Comparison of ENCODE assay signal across 19 cellular contexts in the genomic region with DNA sequence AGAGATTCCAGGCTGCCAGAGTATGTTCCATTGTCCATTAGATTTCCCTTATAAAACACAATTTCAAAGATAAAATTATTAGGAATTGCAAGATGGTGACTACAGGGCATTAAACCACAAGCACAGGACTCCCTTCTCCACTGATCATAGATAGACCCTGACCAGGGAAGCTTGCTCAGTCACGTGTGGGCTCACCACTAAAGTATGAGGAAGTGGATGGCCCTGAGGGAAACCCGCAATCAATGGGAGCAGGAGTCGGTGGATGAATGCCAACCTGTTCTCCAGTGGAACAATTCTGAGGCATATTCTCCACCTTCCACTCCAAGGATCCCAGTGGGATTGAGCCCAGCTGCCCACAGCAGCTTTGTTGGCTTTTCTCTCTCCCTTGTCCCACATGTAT.
A peak's percentile ranks its signal among the peaks of the same experiment; 100 is the strongest.
DNase-seq lines count a peak whose midpoint lies in the region; ATAC-seq, FAIRE-seq and TF ChIP-seq lines count a peak whose summit lies in the region.
"Had no signal": no experiment of that assay in that cellular context is flagged by ENCODE, and none has a peak within 500 bp of the region (broad histone marks: within the 10 kb centered on the region; RNA-seq: fewer than 3 reads in every experiment).

No MANE protein-coding gene starts in this region.

- no peak overlapping the region for H3K27ac Mint-ChIP-seq in Caco-2 (ENCODE audit: unreplicated experiment)
- H3K27ac Mint-ChIP-seq: activated B cell treated with CpG ODN at 0.5 μM for 24 hours; CD8-positive, alpha-beta memory T cell; stimulated activated naive B cell treated with anti-CD40 and anti-IgM and Interleukin-4, amounts not matched to agents 10 μg/mL and 1 μg/mL and 100 μg/mL, for 72 hours had no signal

- CTCF ChIA-PET in K562 (lab: Yijun Ruan, JAX; ENCODE audit: low intra/inter-chr PET ratio) = no interaction called here
- CTCF ChIA-PET in Caco-2 (lab: Charles Lee) = no interaction called here

- 7% methylated on average over 3 of the region's 3 CpGs for WGBS in K562 (ENCODE audit: insufficient coverage, low coverage, missing lambda C conversion rate)
- 23 to 25% methylated on average over 3 of the region's 3 CpGs for WGBS in pancreas, 2 donors

- no peak overlapping the region for H3K4me2 ChIP-seq in K562 (ENCODE audit: insufficient read depth, low read length)
- H3K4me2 ChIP-seq: KMS-11 had no signal

- H3K4me1 ChIP-seq in K562 (replicated peaks in 1 of 2; ENCODE audit: control insufficient read depth in 2 of 2, insufficient read depth in 2 of 2, low read length in 2 of 2) (no peaks in the 10 kb centered on the region; a peak in 1 of 5 replicates), pancreas (no peaks in the 10 kb centered on the region), Caco-2 (no peaks in the 10 kb centered on the region)
- H3K4me1 ChIP-seq: upper lobe of right lung had no signal

- TF ChIP-seq CTCF in K562 (IDR thresholded peaks at IDR 0.05 in 2 of 3, conservative IDR thresholded peaks at IDR 0.05 in 1 of 3; ENCODE audit: insufficient read depth in 2 of 3, low read depth in 1 of 3, low read length in 3 of 3) (no peak), pancreas (IDR thresholded peaks at IDR 0.05) (no peak), Caco-2 (IDR thresholded peaks at IDR 0.05; ENCODE audit: insufficient read depth in 1 of 2, low read depth in 1 of 2, low read length in 1 of 2, severe bottlenecking in 1 of 2, unreplicated experiment in 1 of 2) (no peak)

- POLR2A ChIA-PET in K562 (lab: Yijun Ruan, JAX) = no interaction called here
- POLR2A ChIA-PET in Caco-2 (lab: Charles Lee) = no interaction called here

- TF ChIP-seq POLR2A in K562 (conservative IDR thresholded peaks at IDR 0.05) = no peak

- no peaks in the 10 kb centered on the region for H3K79me2 ChIP-seq in K562 (ENCODE audit: control insufficient read depth, insufficient read depth, low read length)

- H3K27me3 ChIP-seq in K562 (ENCODE audit: control insufficient read depth in 2 of 2, insufficient read depth in 2 of 2, low read length in 2 of 2) (no peaks in the 10 kb centered on the region), pancreas (peaks cover 0 to 6% (median 0%) of the 10 kb centered on the region in 4 donors), Caco-2 (replicated peaks; ENCODE audit: control insufficient read depth, insufficient read depth, low read length) (no peaks in the 10 kb centered on the region)
- H3K27me3 ChIP-seq: upper lobe of right lung had no signal

- intact Hi-C loops in K562 (cut with micrococcal nuclease) = no loop called here
- intact Hi-C loops in pancreas (cut with DNase I) = no loop called here
- intact Hi-C loops in Caco-2 (cut with micrococcal nuclease; ENCODE audit: unreplicated experiment) = no loop called here

- no peaks in the 10 kb centered on the region for H3K36me3 Mint-ChIP-seq in Caco-2 (ENCODE audit: insufficient read depth, unreplicated experiment)
- H3K36me3 Mint-ChIP-seq: CD8-positive, alpha-beta memory T cell; stimulated activated naive B cell treated with anti-CD40 and anti-IgM and Interleukin-4, amounts not matched to agents 10 μg/mL and 1 μg/mL and 100 μg/mL, for 72 hours had no signal

- no peaks in the 10 kb centered on the region for H3K36me3 ChIP-seq in K562 (ENCODE audit: control insufficient read depth, insufficient read depth, low read length)
- no peaks in the 10 kb centered on the region for H3K36me3 ChIP-seq in pancreas
- no peaks in the 10 kb centered on the region for H3K36me3 ChIP-seq in Caco-2 (ENCODE audit: control insufficient read depth, insufficient read depth, low read length)
- H3K36me3 ChIP-seq: neutrophil, upper lobe of right lung had no signal

- no peaks in the 10 kb centered on the region for H3K9me1 ChIP-seq in K562 (ENCODE audit: control insufficient read depth, insufficient read depth, low read length)

- H3K4me3 Mint-ChIP-seq in Caco-2 (ENCODE audit: unreplicated experiment) = no peak overlapping the region
- H3K4me3 Mint-ChIP-seq: activated B cell treated with CpG ODN at 0.5 μM for 24 hours; CD8-positive, alpha-beta memory T cell; stimulated activated naive B cell treated with anti-CD40 and anti-IgM and Interleukin-4, amounts not matched to agents 10 μg/mL and 1 μg/mL and 100 μg/mL, for 72 hours had no signal

- no peak overlapping the region for H2AFZ ChIP-seq in K562 (ENCODE audit: low read depth, low read length)
- H2AFZ ChIP-seq: GM23248 had no signal

- BruUV-seq in K562 (replicated peaks; lab: Mats Ljungman, UMichigan) = no TSS peak
- BruUV-seq in Caco-2 (replicated peaks; lab: Mats Ljungman, UMichigan) = no TSS peak

- no peaks in the 10 kb centered on the region for H3K9me3 Mint-ChIP-seq in Caco-2 (ENCODE audit: unreplicated experiment)
- H3K9me3 Mint-ChIP-seq: activated B cell treated with CpG ODN at 0.5 μM for 24 hours; CD8-positive, alpha-beta memory T cell; stimulated activated naive B cell treated with anti-CD40 and anti-IgM and Interleukin-4, amounts not matched to agents 10 μg/mL and 1 μg/mL and 100 μg/mL, for 72 hours had no signal

- H3K27ac ChIP-seq in K562 (ENCODE audit: extremely low read depth, low read depth, low read length) (no peak overlapping the region), pancreas (peak overlapping the region in 1 of 4 donors; percentile 11)
- H3K27ac ChIP-seq: 22Rv1, GM23248, KMS-11, neutrophil, upper lobe of right lung had no signal

- H3K4me1 Mint-ChIP-seq in Caco-2 (ENCODE audit: low read depth, unreplicated experiment) = no peaks in the 10 kb centered on the region

- H3K9me3 ChIP-seq in K562 (replicated peaks; ENCODE audit: control insufficient read depth, insufficient read depth, low read depth, low read length) (no peaks in the 10 kb centered on the region; the same call in 1 of the 2 replicates), pancreas (no peaks in the 10 kb centered on the region), Caco-2 (no peaks in the 10 kb centered on the region)
- H3K9me3 ChIP-seq: neutrophil, upper lobe of right lung had no signal

- TF ChIP-seq RAD21 in K562 (CRISPR knock-in tag; conservative IDR thresholded peaks at IDR 0.05 in 1 of 2, IDR thresholded peaks at IDR 0.05 in 1 of 2) = no peak

- in situ Hi-C loops in K562 (cut with MboI) = no loop called here

- H3K4me3 ChIP-seq in K562 (no peak overlapping the region), pancreas (no peak overlapping the region), Caco-2 (ENCODE audit: low read depth, low read length) (no peak overlapping the region)
- H3K4me3 ChIP-seq: GM23248, upper lobe of right lung had no signal

- DNase-seq in DMS153 (lab: John Stamatoyannopoulos, UW) (peak; percentile 25), DMS153 treated with DMSO at 0.1 percent for 48 hours (lab: John Stamatoyannopoulos, UW; ENCODE audit: unreplicated experiment) (no peak), NCI-H2107 (lab: John Stamatoyannopoulos, UW) (peak; percentile 30), K562 (ENCODE audit: extremely low read depth in 1 of 4, low spot score in 3 of 4) (no peak), pancreas (peak in 4 of 6 donors; percentile 36 to 50 (median 43)), Caco-2 (no peak)
- no peak for DNase-seq in effector CD4-positive, alpha-beta T cell
- DNase-seq: activated B cell treated with CpG ODN at 0.5 μM for 24 hours; activated gamma-delta T cell; CD8-positive, alpha-beta memory T cell; GM23248; mesendoderm; NCI-H2171; stimulated activated naive B cell treated with anti-CD40 and anti-IgM and Interleukin-4, amounts not matched to agents 10 μg/mL and 1 μg/mL and 100 μg/mL, for 72 hours; upper lobe of right lung had no signal

- FAIRE-seq in K562 (lab: Jason Lieb, UNC) = no peak
- FAIRE-seq in pancreas (lab: Jason Lieb, UNC) = no peak

- no peak overlapping the region for H3K9ac ChIP-seq in K562 (ENCODE audit: insufficient read depth in 1 of 2, low read depth in 2 of 2, low read length in 2 of 2)
- H3K9ac ChIP-seq: GM23248, KMS-11 had no signal

- ATAC-seq in K562 = no peak
- ATAC-seq in pancreas = peak; percentile 63 to 88 (median 83)
- no peak for ATAC-seq in HG02610 (IDR thresholded peaks at IDR 0.05; ENCODE audit: unreplicated experiment)
- ATAC-seq: stimulated activated naive B cell treated with anti-CD40 and anti-IgM and Interleukin-4, amounts not matched to agents 10 μg/mL and 1 μg/mL and 100 μg/mL, for 72 hours; upper lobe of right lung had no signal

- TF ChIP-seq EP300 in K562 (IDR thresholded peaks at IDR 0.05; ENCODE audit: low read length) = no peak

- no peaks in the 10 kb centered on the region for H3K27me3 Mint-ChIP-seq in Caco-2 (ENCODE audit: insufficient read depth, unreplicated experiment)

- no peaks in the 10 kb centered on the region for H4K20me1 ChIP-seq in K562 (replicated peaks; ENCODE audit: control insufficient read depth, insufficient read depth, low read length)

TF ChIP-seq in K562, 482 proteins besides CTCF, POLR2A, EP300 and RAD21:
- TF ChIP-seq SPI1 (IDR thresholded peaks at IDR 0.05; ENCODE audit: borderline replicate concordance, low read depth, low read length) (peak; percentile 63; the same call in 1 of the 2 replicates), ZNF445 (CRISPR knock-in tag; IDR thresholded peaks at IDR 0.05; ENCODE audit: low read depth) (no peak), BHLHE40 (IDR thresholded peaks at IDR 0.05; ENCODE audit: low read length) (peak; percentile 71), ELF1 (tag; IDR thresholded peaks at IDR 0.05) (0 out of 2 replicates have a peak, but pooled peaks have one; percentile 34), SAFB (IDR thresholded peaks at IDR 0.05; ENCODE audit: borderline replicate concordance, low read depth, low read length) (no peak), BACH1 (tag; IDR thresholded peaks at IDR 0.05) (no peak)
- TF ChIP-seq, protein P1, sequence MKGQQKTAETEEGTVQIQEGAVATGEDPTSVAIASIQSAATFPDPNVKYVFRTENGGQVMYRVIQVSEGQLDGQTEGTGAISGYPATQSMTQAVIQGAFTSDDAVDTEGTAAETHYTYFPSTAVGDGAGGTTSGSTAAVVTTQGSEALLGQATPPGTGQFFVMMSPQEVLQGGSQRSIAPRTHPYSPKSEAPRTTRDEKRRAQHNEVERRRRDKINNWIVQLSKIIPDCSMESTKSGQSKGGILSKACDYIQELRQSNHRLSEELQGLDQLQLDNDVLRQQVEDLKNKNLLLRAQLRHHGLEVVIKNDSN (CRISPR knock-in tag; IDR thresholded peaks at IDR 0.05) = peak; percentile 73
- TF ChIP-seq, protein P2, sequence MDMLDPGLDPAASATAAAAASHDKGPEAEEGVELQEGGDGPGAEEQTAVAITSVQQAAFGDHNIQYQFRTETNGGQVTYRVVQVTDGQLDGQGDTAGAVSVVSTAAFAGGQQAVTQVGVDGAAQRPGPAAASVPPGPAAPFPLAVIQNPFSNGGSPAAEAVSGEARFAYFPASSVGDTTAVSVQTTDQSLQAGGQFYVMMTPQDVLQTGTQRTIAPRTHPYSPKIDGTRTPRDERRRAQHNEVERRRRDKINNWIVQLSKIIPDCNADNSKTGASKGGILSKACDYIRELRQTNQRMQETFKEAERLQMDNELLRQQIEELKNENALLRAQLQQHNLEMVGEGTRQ (CRISPR knock-in tag; IDR thresholded peaks at IDR 0.05) = peak; percentile 42; the same call in 1 of the 2 replicates
TF ChIP-seq in K562: peak in this region for 5.

Comparison
In these comparisons a context has a peak if more than half of its experiments do, and no peak if none do; other contexts are left out.
1. DNase-seq: peak in DMS153 (single experiment), NCI-H2107 (single experiment) and pancreas (4 of 6); none in DMS153 treated with DMSO at 0.1 percent for 48 hours (single experiment), K562 (0 of 4), effector CD4-positive, alpha-beta T cell (single experiment) and Caco-2 (0 of 2).
2. ATAC-seq: peak in pancreas (4 of 4); none in K562 (single experiment) and HG02610 (single experiment).